Comparison of ENCODE assay signal across 14 cellular contexts in genomic region chr6:161301338-161301737, GRCh38. TPM values are rescaled to one million over a fixed set of nuclear protein-coding genes. Genes with fewer than 3 reads are reported as not detected.
DNase-seq lines count a peak whose midpoint lies in the region; ATAC-seq and TF ChIP-seq lines count a peak whose summit lies in the region.
"Had no signal": no experiment of that assay in that cellular context is flagged by ENCODE, and none has a peak within 500 bp of the region (broad histone marks: within the 10 kb centered on the region; RNA-seq: fewer than 3 reads in every experiment).

No MANE protein-coding gene starts in this region.

- peak overlapping the region; percentile 28 for H3K4me2 ChIP-seq in smooth muscle cell
- H3K4me2 ChIP-seq in MM.1S (ENCODE audit: low read depth, low read length) = no peak overlapping the region

- H3K36me3 Mint-ChIP-seq in HFFc6 (ENCODE audit: low read depth) = no peaks in the 10 kb centered on the region
- H3K36me3 Mint-ChIP-seq in activated CD4-positive, alpha-beta T cell treated with anti-CD3 and anti-CD28 coated beads, Interleukin-2, amount 10 ng/mL, durations not matched to agents 7 days and 5 days (ENCODE audit: low read depth) = no peaks in the 10 kb centered on the region

- intact Hi-C loops in heart left ventricle (cut with DNase I) = no loop called here

- no peaks in the 10 kb centered on the region for H3K36me3 ChIP-seq in heart left ventricle
- no peaks in the 10 kb centered on the region for H3K36me3 ChIP-seq in smooth muscle cell (ENCODE audit: low read depth)
- no peaks in the 10 kb centered on the region for H3K36me3 ChIP-seq in MM.1S (replicated peaks; ENCODE audit: insufficient read depth, low read length)

- H3K4me1 ChIP-seq in heart left ventricle (peaks cover 0 to 6% (median 0%) of the 10 kb centered on the region in 12 donors), smooth muscle cell (ENCODE audit: low read depth) (no peaks in the 10 kb centered on the region), MM.1S (ENCODE audit: low read length) (no peaks in the 10 kb centered on the region)
- H3K4me1 ChIP-seq: psoas muscle had no signal

- no peaks in the 10 kb centered on the region for H3K9me3 ChIP-seq in heart left ventricle
- H3K9me3 ChIP-seq in smooth muscle cell (replicated peaks; ENCODE audit: low read depth) = no peaks in the 10 kb centered on the region
- no peaks in the 10 kb centered on the region for H3K9me3 ChIP-seq in MM.1S (replicated peaks; ENCODE audit: insufficient read depth, low read length)
- H3K9me3 ChIP-seq: psoas muscle had no signal

- H3K9me2 ChIP-seq in MM.1S (replicated peaks; ENCODE audit: insufficient read depth, low read length) = no peaks in the 10 kb centered on the region

- H3K9ac ChIP-seq in smooth muscle cell (ENCODE audit: low read depth) (no peak overlapping the region), MM.1S (ENCODE audit: low read length) (no peak overlapping the region)

- peaks cover 8% of the 10 kb centered on the region for H3F3A ChIP-seq in smooth muscle cell (ENCODE audit: low read depth)
- H3F3A ChIP-seq in MM.1S (ENCODE audit: insufficient read depth, low read length) = no peaks in the 10 kb centered on the region

- H3K27me3 Mint-ChIP-seq in HFFc6 (ENCODE audit: insufficient read depth) = peaks cover 8% of the 10 kb centered on the region
- H3K27me3 Mint-ChIP-seq in activated CD4-positive, alpha-beta T cell treated with anti-CD3 and anti-CD28 coated beads, Interleukin-2, amount 10 ng/mL, durations not matched to agents 7 days and 5 days = peaks cover 3% of the 10 kb centered on the region
- H3K27me3 Mint-ChIP-seq: activated CD8-positive, alpha-beta T cell treated with anti-CD3 and anti-CD28 coated beads for 36 hours had no signal

- CTCF ChIA-PET in activated CD4-positive, alpha-beta T cell treated with anti-CD3 and anti-CD28 coated beads, Interleukin-2, amount 10 ng/mL, durations not matched to agents 7 days and 5 days (lab: Charles Lee) = interaction anchor here (0.7 to 1.1 kb wide), 2 partner anchors 10 to 538 kb away, joined by 3 to 5 read pairs; no protein-coding TSS in a partner anchor

- H3K4me3 ChIP-seq in heart left ventricle (no peak overlapping the region), smooth muscle cell (no peak overlapping the region), MM.1S (ENCODE audit: low read length) (no peak overlapping the region)
- H3K4me3 ChIP-seq: psoas muscle had no signal

- no peak overlapping the region for H3K4me3 Mint-ChIP-seq in HFFc6
- no peak overlapping the region for H3K4me3 Mint-ChIP-seq in activated CD4-positive, alpha-beta T cell treated with anti-CD3 and anti-CD28 coated beads, Interleukin-2, amount 10 ng/mL, durations not matched to agents 7 days and 5 days
- H3K4me3 Mint-ChIP-seq: activated CD8-positive, alpha-beta T cell treated with anti-CD3 and anti-CD28 coated beads for 36 hours had no signal

- POLR2A ChIA-PET in activated CD4-positive, alpha-beta T cell treated with anti-CD3 and anti-CD28 coated beads, Interleukin-2, amount 10 ng/mL, durations not matched to agents 7 days and 5 days (lab: Charles Lee) = no interaction called here

- TF ChIP-seq CTCF in HFFc6 (IDR thresholded peaks at IDR 0.05) (no peak), heart left ventricle (IDR thresholded peaks at IDR 0.05) (no peak), smooth muscle cell (IDR thresholded peaks at IDR 0.05; ENCODE audit: borderline replicate concordance, insufficient read depth, poor library complexity, severe bottlenecking) (no peak), MM.1S (IDR thresholded peaks at IDR 0.05; ENCODE audit: low read length) (no peak)

- TF ChIP-seq POLR2A in heart left ventricle (IDR thresholded peaks at IDR 0.05) = no peak

- ATAC-seq in heart left ventricle (peak; percentile 20 to 72 (median 44)), HG03354 (IDR thresholded peaks at IDR 0.05; ENCODE audit: poor library complexity, severe bottlenecking, unreplicated experiment) (no peak)
- ATAC-seq: activated CD8-positive, alpha-beta T cell treated with anti-CD3 and anti-CD28 coated beads for 36 hours; psoas muscle had no signal

- H3K27ac Mint-ChIP-seq in HFFc6 = no peak overlapping the region
- no peak overlapping the region for H3K27ac Mint-ChIP-seq in activated CD4-positive, alpha-beta T cell treated with anti-CD3 and anti-CD28 coated beads, Interleukin-2, amount 10 ng/mL, durations not matched to agents 7 days and 5 days
- H3K27ac Mint-ChIP-seq: activated CD8-positive, alpha-beta T cell treated with anti-CD3 and anti-CD28 coated beads for 36 hours had no signal

- H4K20me1 ChIP-seq in smooth muscle cell (ENCODE audit: low read depth) (no peaks in the 10 kb centered on the region), MM.1S (ENCODE audit: insufficient read depth, low read length) (no peaks in the 10 kb centered on the region)

- no peaks in the 10 kb centered on the region for H3K9me3 Mint-ChIP-seq in HFFc6
- no peaks in the 10 kb centered on the region for H3K9me3 Mint-ChIP-seq in activated CD4-positive, alpha-beta T cell treated with anti-CD3 and anti-CD28 coated beads, Interleukin-2, amount 10 ng/mL, durations not matched to agents 7 days and 5 days
- H3K9me3 Mint-ChIP-seq: activated CD8-positive, alpha-beta T cell treated with anti-CD3 and anti-CD28 coated beads for 36 hours had no signal

- no peak overlapping the region for H2AFZ ChIP-seq in smooth muscle cell (ENCODE audit: low read depth)
- no peak overlapping the region for H2AFZ ChIP-seq in MM.1S (ENCODE audit: low read length)

- H3K27me3 ChIP-seq in heart left ventricle (no peaks in the 10 kb centered on the region), smooth muscle cell (ENCODE audit: low read depth) (no peaks in the 10 kb centered on the region), MM.1S (replicated peaks; ENCODE audit: insufficient read depth, low read length) (no peaks in the 10 kb centered on the region)

- H3K27ac ChIP-seq in heart left ventricle (no peak overlapping the region), smooth muscle cell (ENCODE audit: low read depth) (peak overlapping the region; percentile 71), MM.1S (ENCODE audit: low read length) (no peak overlapping the region)
- H3K27ac ChIP-seq: psoas muscle had no signal

- peak; percentile 38 for DNase-seq in HFFc6
- peak; percentile 67 for DNase-seq in astrocyte of the hippocampus (ENCODE audit: low read depth, low spot score)
- peak in 1 of 5 donors; percentile 29 for DNase-seq in heart left ventricle
- peak; percentile 8 for DNase-seq in smooth muscle cell (lab: John Stamatoyannopoulos, UW; ENCODE audit: unreplicated experiment)
- DNase-seq in 8988T = no peak
- no peak for DNase-seq in activated CD4-positive, alpha-beta T cell treated with anti-CD3 and anti-CD28 coated beads, Interleukin-2, amount 10 ng/mL, durations not matched to agents 7 days and 5 days
- no peak for DNase-seq in MM.1S
- DNase-seq: activated CD8-positive, alpha-beta T cell treated with anti-CD3 and anti-CD28 coated beads for 36 hours; activated naive CD4-positive, alpha-beta T cell treated with anti-CD3 and anti-CD28 coated beads, Interleukin-2, amount 50 U/mL, for 16 hours; dermis blood vessel endothelial cell; hippocampal formation; NCI-H2081; psoas muscle had no signal

- no peaks in the 10 kb centered on the region for H3K79me2 ChIP-seq in smooth muscle cell (ENCODE audit: low read depth)
- H3K79me2 ChIP-seq in MM.1S (ENCODE audit: low read length) = no peaks in the 10 kb centered on the region

- 21 to 39% (median 26%) methylated on average over 2 of the region's 2 CpGs for whole genome bisulfite sequencing in heart left ventricle, 4 donors
- WGBS in smooth muscle cell (ENCODE audit: low lambda C conversion rate) = 11% methylated on average over 2 of the region's 2 CpGs

- H3K4me1 Mint-ChIP-seq in HFFc6 (ENCODE audit: low read depth) = peaks cover 37% of the 10 kb centered on the region
- no peaks in the 10 kb centered on the region for H3K4me1 Mint-ChIP-seq in activated CD4-positive, alpha-beta T cell treated with anti-CD3 and anti-CD28 coated beads, Interleukin-2, amount 10 ng/mL, durations not matched to agents 7 days and 5 days

RNA-seq across cellular contexts. Expression of gene AGPAT4, which starts 27.5 kb away (rescaled TPM):
- 1 to 10 TPM; 2.3 to 4.0 (median 2.7) TPM for total RNA-seq in HFFc6 (2021; fragmentation: NEBNext Ultra II Directional; extraction: Animal tissue kit (Norgen Biotek cat#: 25700))
- total RNA-seq in heart left ventricle (1 to 10 TPM in 8 of 9 donors, under 1 TPM in 1; 0.83 to 5.0 (median 1.9) TPM), smooth muscle cell (49.3 and 51.8 TPM in 2 replicates)
- polyA plus RNA-seq in heart left ventricle (1 to 10 TPM; 1.3 to 1.5 TPM), smooth muscle cell (41.5 and 51.4 TPM in 2 replicates)
- total RNA-seq in activated CD4-positive, alpha-beta T cell treated with anti-CD3 and anti-CD28 coated beads, Interleukin-2, amount 10 ng/mL, durations not matched to agents 7 days and 5 days = 1 to 10 TPM; 8.5 to 8.8 TPM

Comparison
In these comparisons a context has a peak if more than half of its experiments do, and no peak if none do; other contexts are left out.
1. DNase-seq: peak in HFFc6 (single experiment), astrocyte of the hippocampus (single experiment) and smooth muscle cell (single experiment); none in 8988T (single experiment), activated CD4-positive, alpha-beta T cell treated with anti-CD3 and anti-CD28 coated beads, Interleukin-2, amount 10 ng/mL, durations not matched to agents 7 days and 5 days (single experiment) and MM.1S (single experiment).